In the genomic region with DNA sequence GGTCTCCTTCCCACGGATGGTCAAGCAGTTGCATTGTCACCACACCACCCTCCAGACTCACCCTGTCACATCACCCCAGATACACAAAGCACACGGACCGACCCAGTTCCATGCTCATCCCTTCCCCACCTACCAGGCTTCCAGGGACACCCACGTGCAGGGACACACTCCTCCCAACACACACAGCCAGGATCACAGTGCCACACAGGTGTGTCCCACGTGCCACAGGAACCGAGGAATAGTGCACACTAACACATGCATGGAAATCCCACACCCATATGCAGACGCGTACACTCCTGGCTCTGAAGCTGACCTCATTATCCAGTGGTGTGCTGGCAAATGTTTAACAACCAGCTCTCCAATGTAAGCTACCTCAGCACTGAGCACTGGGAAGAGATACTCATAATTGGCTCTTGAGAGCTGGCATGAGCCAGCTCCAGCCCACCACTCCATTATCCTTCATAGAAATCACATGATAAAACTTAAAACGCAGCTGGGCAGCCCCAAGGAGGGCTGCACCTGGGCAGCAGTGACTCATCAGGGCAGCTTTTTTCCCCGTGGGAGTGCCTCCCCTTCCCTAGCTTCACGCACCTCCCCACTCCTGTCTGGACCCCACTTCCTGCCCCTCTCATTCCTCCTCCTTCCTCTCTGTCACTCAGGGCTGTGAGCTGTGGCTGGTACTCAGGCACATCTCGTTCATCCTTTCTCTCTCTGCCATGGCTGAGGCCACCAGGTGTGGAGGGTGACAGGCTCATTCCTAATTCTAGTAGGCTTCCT, we compare ENCODE assay signal across 9 cellular contexts. TPM values are rescaled to one million over a fixed set of nuclear protein-coding genes. Genes with fewer than 3 reads are reported as not detected.
DNase-seq lines count a peak whose midpoint lies in the region; ATAC-seq and TF ChIP-seq lines count a peak whose summit lies in the region.
"Had no signal": no experiment of that assay in that cellular context is flagged by ENCODE, and none has a peak within 500 bp of the region (broad histone marks: within the 10 kb centered on the region; RNA-seq: fewer than 3 reads in every experiment).

No MANE protein-coding gene starts in this region.

- no peak overlapping the region for H2AK5ac ChIP-seq in mesendoderm (ENCODE audit: low read length)

- H3K9ac ChIP-seq in DND-41 (ENCODE audit: low read depth, low read length) (no peak overlapping the region), mesendoderm (ENCODE audit: low read length) (no peak overlapping the region)

- H2BK5ac ChIP-seq in mesendoderm (ENCODE audit: low read length) = no peak overlapping the region

- TF ChIP-seq CTCF in DND-41 (IDR thresholded peaks at IDR 0.05; ENCODE audit: borderline replicate concordance, extremely low read depth, low read length, poor library complexity, severe bottlenecking) (no peak), natural killer cell (IDR thresholded peaks at IDR 0.05) (no peak)

- H3K4me2 ChIP-seq in DND-41 (ENCODE audit: insufficient read depth, low read length) = no peak overlapping the region
- H3K4me2 ChIP-seq in mesendoderm (ENCODE audit: low read length) = no peak overlapping the region

- H2AFZ ChIP-seq in DND-41 (ENCODE audit: low read depth, low read length) = no peak overlapping the region

- intact Hi-C loops in natural killer cell (cut with micrococcal nuclease) = loop anchor here (2.0 kb wide), 1 partner anchor 15 kb away; a partner anchor contains a TSS

- H3K79me2 ChIP-seq in DND-41 (ENCODE audit: insufficient read depth, low read length) (no peaks in the 10 kb centered on the region), mesendoderm (ENCODE audit: control insufficient read depth, insufficient read depth, low read length) (no peaks in the 10 kb centered on the region)

- no peaks in the 10 kb centered on the region for H3K36me3 Mint-ChIP-seq in activated T-cell treated with anti-CD3 and anti-CD28 coated beads, Interleukin-2, amount 50 U/mL, for 72 hours (ENCODE audit: insufficient read depth in 2 of 2)
- H3K36me3 Mint-ChIP-seq in natural killer cell = no peaks in the 10 kb centered on the region

- WGBS in mesendoderm (ENCODE audit: extremely low coverage, insufficient coverage, low lambda C conversion rate) = no CpG with 5 or more reads among the region's 12 CpGs

- H3K9me3 ChIP-seq in DND-41 (ENCODE audit: insufficient read depth, low read length, severe bottlenecking) = no peaks in the 10 kb centered on the region
- H3K9me3 ChIP-seq: neutrophil had no signal

- H3K4me3 ChIP-seq in DND-41 (ENCODE audit: low read depth in 1 of 2, low read length in 2 of 2) = no peak overlapping the region
- H3K4me3 ChIP-seq in mesendoderm (ENCODE audit: low read length) = no peak overlapping the region

- no peak overlapping the region for H4K8ac ChIP-seq in mesendoderm (ENCODE audit: low read depth, low read length)

- H3K56ac ChIP-seq in mesendoderm (ENCODE audit: low read length) = no peak overlapping the region

- H3K36me3 ChIP-seq in DND-41 (ENCODE audit: insufficient read depth, low read length) (no peaks in the 10 kb centered on the region), mesendoderm (ENCODE audit: control insufficient read depth, insufficient read depth, low read length) (no peaks in the 10 kb centered on the region)
- H3K36me3 ChIP-seq: neutrophil had no signal

- H3K23ac ChIP-seq in mesendoderm (ENCODE audit: low read length) = no peak overlapping the region

- DNase-seq in DND-41 (peak; percentile 48), NCI-H1092 (lab: John Stamatoyannopoulos, UW) (peak; percentile 11), natural killer cell (no peak), mesendoderm (no peak), CD1c-positive myeloid dendritic cell (ENCODE audit: extremely low spot score) (no peak), epidermal melanocyte (ENCODE audit: insufficient read length, low spot score) (no peak)
- peak in 1 of 2 donors; percentile 66 for DNase-seq in activated T-cell treated with anti-CD3 and anti-CD28 coated beads, Interleukin-2, amount 50 U/mL, for 72 hours

- H3K27me3 Mint-ChIP-seq in activated T-cell treated with anti-CD3 and anti-CD28 coated beads, Interleukin-2, amount 50 U/mL, for 72 hours (ENCODE audit: low read depth) = no peaks in the 10 kb centered on the region
- H3K27me3 Mint-ChIP-seq in natural killer cell (ENCODE audit: low read depth in 2 of 2) = no peaks in the 10 kb centered on the region

- H3K18ac ChIP-seq in mesendoderm (ENCODE audit: low read length) = no peak overlapping the region

- H3K4me1 ChIP-seq in DND-41 (ENCODE audit: insufficient read depth, low read length) = peaks cover 32% of the 10 kb centered on the region
- no peaks in the 10 kb centered on the region for H3K4me1 ChIP-seq in mesendoderm (ENCODE audit: control insufficient read depth, low read depth, low read length)

- H3K27ac Mint-ChIP-seq in activated T-cell treated with anti-CD3 and anti-CD28 coated beads, Interleukin-2, amount 50 U/mL, for 72 hours = peak overlapping the region; percentile 95
- peak overlapping the region; percentile 89 to 93 for H3K27ac Mint-ChIP-seq in natural killer cell

- H3K4ac ChIP-seq in mesendoderm (ENCODE audit: low read depth, low read length) = no peak overlapping the region

- peaks cover 80% of the 10 kb centered on the region for H3K4me1 Mint-ChIP-seq in activated T-cell treated with anti-CD3 and anti-CD28 coated beads, Interleukin-2, amount 50 U/mL, for 72 hours (ENCODE audit: low read depth)
- peaks cover 80 to 93% of the 10 kb centered on the region in 2 donors for H3K4me1 Mint-ChIP-seq in natural killer cell

- no peak overlapping the region; the same call in 1 of the 2 replicates for H3K27ac ChIP-seq in DND-41 (ENCODE audit: low read length)
- H3K27ac ChIP-seq in mesendoderm (ENCODE audit: low read depth, low read length) = no peak overlapping the region
- H3K27ac ChIP-seq: neutrophil had no signal

- peaks cover 13% of the 10 kb centered on the region; the same call in 1 of the 2 replicates for H4K20me1 ChIP-seq in DND-41 (ENCODE audit: insufficient read depth, low read length)

- no peak overlapping the region for H4K5ac ChIP-seq in mesendoderm (ENCODE audit: low read length)

- no peak overlapping the region for H2BK15ac ChIP-seq in mesendoderm (replicated peaks; ENCODE audit: low read depth)

- H3K4me3 Mint-ChIP-seq in activated T-cell treated with anti-CD3 and anti-CD28 coated beads, Interleukin-2, amount 50 U/mL, for 72 hours = peak overlapping the region; percentile 84 to 87
- H3K4me3 Mint-ChIP-seq in natural killer cell = peak overlapping the region; percentile 86

- ATAC-seq in DND-41 (ENCODE audit: insufficient read depth, low read depth) (peak; percentile 70), natural killer cell (no peak)
- ATAC-seq in activated T-cell treated with anti-CD3 and anti-CD28 coated beads, Interleukin-2, amount 50 U/mL, for 72 hours (replicated peaks in 1 of 2) = peak; percentile 0 to 2

- H3K9me3 Mint-ChIP-seq in activated T-cell treated with anti-CD3 and anti-CD28 coated beads, Interleukin-2, amount 50 U/mL, for 72 hours = no peaks in the 10 kb centered on the region
- no peaks in the 10 kb centered on the region for H3K9me3 Mint-ChIP-seq in natural killer cell

- H3K27me3 ChIP-seq in DND-41 (ENCODE audit: insufficient read depth, low read length, poor library complexity) (peaks cover 40% of the 10 kb centered on the region), mesendoderm (ENCODE audit: insufficient read depth, low read length, poor library complexity) (no peaks in the 10 kb centered on the region)

- H2BK120ac ChIP-seq in mesendoderm (ENCODE audit: low read depth, low read length) = no peak overlapping the region

- no peaks in the 10 kb centered on the region for H3K79me1 ChIP-seq in mesendoderm (ENCODE audit: low read length)

RNA-seq across cellular contexts. Expression of a gene that starts 15.0 kb away (rescaled TPM):
- 10 to 100 TPM; 27.9 to 45.5 TPM for total RNA-seq in activated T-cell treated with anti-CD3 and anti-CD28 coated beads, Interleukin-2, amount 50 U/mL, for 72 hours
- total RNA-seq in natural killer cell = 100 to 1,000 TPM; 234 to 328 (median 257) TPM
- polyA plus RNA-seq in mesendoderm (2013, experiment 1 of 2) = 0.01 TPM
- polyA plus RNA-seq in mesendoderm (2013, experiment 2 of 2) = 0.04 TPM
- total RNA-seq: LHCN-M2 had no signal

RNA-seq across cellular contexts. Expression of a gene that starts 24.1 kb away (rescaled TPM):
- 10 to 100 TPM; 24.2 to 28.7 TPM for total RNA-seq in activated T-cell treated with anti-CD3 and anti-CD28 coated beads, Interleukin-2, amount 50 U/mL, for 72 hours
- total RNA-seq in natural killer cell = 10 to 100 TPM; 21.4 to 38.9 (median 37.6) TPM
- 8.1 TPM for polyA plus RNA-seq in mesendoderm (2013, experiment 1 of 2)
- polyA plus RNA-seq in mesendoderm (2013, experiment 2 of 2) = 7.0 TPM

Comparison
In these comparisons a context has a peak if more than half of its experiments do, and no peak if none do; other contexts are left out.
1. ATAC-seq: peak in DND-41 (single experiment) and activated T-cell treated with anti-CD3 and anti-CD28 coated beads, Interleukin-2, amount 50 U/mL, for 72 hours (2 of 2); none in natural killer cell (0 of 3).
2. DNase-seq: peak in DND-41 (single experiment) and NCI-H1092 (single experiment); none in natural killer cell (single experiment), mesendoderm (single experiment), CD1c-positive myeloid dendritic cell (single experiment) and epidermal melanocyte (single experiment).
3. RNA of a gene that starts 15.0 kb away (total RNA-seq): 234 to 328 TPM in natural killer cell; 27.9 to 45.5 TPM in activated T-cell treated with anti-CD3 and anti-CD28 coated beads, Interleukin-2, amount 50 U/mL, for 72 hours; every median in the first group is over 4 times any median in the second.